Comparison of ENCODE assay signal across 1 cellular context in the genomic region with DNA sequence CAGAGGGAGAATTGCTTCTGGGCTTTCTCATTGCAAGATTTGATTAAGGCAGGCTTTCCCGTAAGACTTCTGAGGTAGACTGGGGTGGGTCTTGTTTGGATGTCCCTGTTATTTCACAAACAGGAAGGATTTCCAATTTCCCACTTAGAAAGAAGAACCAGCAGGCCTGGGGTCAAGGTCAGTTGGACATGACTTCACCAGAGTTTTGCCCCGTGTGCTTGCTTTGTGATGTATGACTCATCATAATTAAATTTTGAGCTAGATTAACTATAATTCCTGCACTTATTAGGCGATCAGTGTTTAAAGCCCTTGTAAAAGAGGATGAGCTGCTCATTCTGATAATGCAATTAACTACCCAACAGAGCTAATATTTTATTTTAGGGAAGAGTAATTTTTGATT.
A peak's percentile ranks its signal among the peaks of the same experiment; 100 is the strongest.
TF ChIP-seq lines count a peak whose summit lies in the region.

No MANE protein-coding gene starts in this region.

TF ChIP-seq in HepG2, 621 proteins besides CTCF, POLR2A, EP300 and RAD21:
- TF ChIP-seq NFE2L2 (IDR thresholded peaks at IDR 0.05; ENCODE audit: low read length), result peak; percentile 79
- no peak for TF ChIP-seq ZNF333 (CRISPR knock-in tag; IDR thresholded peaks at IDR 0.05; ENCODE audit: borderline replicate concordance)
- no peak for TF ChIP-seq ATRX (CRISPR knock-in tag; IDR thresholded peaks at IDR 0.05; ENCODE audit: borderline replicate concordance)
- TF ChIP-seq, protein P1, sequence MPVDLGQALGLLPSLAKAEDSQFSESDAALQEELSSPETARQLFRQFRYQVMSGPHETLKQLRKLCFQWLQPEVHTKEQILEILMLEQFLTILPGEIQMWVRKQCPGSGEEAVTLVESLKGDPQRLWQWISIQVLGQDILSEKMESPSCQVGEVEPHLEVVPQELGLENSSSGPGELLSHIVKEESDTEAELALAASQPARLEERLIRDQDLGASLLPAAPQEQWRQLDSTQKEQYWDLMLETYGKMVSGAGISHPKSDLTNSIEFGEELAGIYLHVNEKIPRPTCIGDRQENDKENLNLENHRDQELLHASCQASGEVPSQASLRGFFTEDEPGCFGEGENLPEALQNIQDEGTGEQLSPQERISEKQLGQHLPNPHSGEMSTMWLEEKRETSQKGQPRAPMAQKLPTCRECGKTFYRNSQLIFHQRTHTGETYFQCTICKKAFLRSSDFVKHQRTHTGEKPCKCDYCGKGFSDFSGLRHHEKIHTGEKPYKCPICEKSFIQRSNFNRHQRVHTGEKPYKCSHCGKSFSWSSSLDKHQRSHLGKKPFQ (CRISPR knock-in tag; IDR thresholded peaks at IDR 0.05; ENCODE audit: insufficient replicate concordance), result no peak
- TF ChIP-seq, protein P2, sequence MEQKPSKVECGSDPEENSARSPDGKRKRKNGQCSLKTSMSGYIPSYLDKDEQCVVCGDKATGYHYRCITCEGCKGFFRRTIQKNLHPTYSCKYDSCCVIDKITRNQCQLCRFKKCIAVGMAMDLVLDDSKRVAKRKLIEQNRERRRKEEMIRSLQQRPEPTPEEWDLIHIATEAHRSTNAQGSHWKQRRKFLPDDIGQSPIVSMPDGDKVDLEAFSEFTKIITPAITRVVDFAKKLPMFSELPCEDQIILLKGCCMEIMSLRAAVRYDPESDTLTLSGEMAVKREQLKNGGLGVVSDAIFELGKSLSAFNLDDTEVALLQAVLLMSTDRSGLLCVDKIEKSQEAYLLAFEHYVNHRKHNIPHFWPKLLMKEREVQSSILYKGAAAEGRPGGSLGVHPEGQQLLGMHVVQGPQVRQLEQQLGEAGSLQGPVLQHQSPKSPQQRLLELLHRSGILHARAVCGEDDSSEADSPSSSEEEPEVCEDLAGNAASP (CRISPR knock-in tag; IDR thresholded peaks at IDR 0.05; ENCODE audit: borderline replicate concordance), result no peak
- no peak for TF ChIP-seq MBNL3 (CRISPR knock-in tag; conservative IDR thresholded peaks at IDR 0.05)
- no peak for TF ChIP-seq ZNF850 (CRISPR knock-in tag; conservative IDR thresholded peaks at IDR 0.05)
- no peak for TF ChIP-seq SRSF1 (optimal IDR thresholded peaks at IDR 0.05; ENCODE audit: low read depth, low read length)
- TF ChIP-seq ZNF816 (CRISPR knock-in tag; IDR thresholded peaks at IDR 0.05; ENCODE audit: borderline replicate concordance), result no peak
- TF ChIP-seq CEBPG (CRISPR knock-in tag; IDR thresholded peaks at IDR 0.05), result no peak
- TF ChIP-seq, protein P3, sequence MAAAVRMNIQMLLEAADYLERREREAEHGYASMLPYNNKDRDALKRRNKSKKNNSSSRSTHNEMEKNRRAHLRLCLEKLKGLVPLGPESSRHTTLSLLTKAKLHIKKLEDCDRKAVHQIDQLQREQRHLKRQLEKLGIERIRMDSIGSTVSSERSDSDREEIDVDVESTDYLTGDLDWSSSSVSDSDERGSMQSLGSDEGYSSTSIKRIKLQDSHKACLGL (CRISPR knock-in tag; IDR thresholded peaks at IDR 0.05), result no peak
- TF ChIP-seq RARA (CRISPR knock-in tag; IDR thresholded peaks at IDR 0.05), result 0 out of 2 replicates have a peak, but pooled peaks have one; percentile 45
- TF ChIP-seq ZNF841 (CRISPR knock-in tag; IDR thresholded peaks at IDR 0.05; ENCODE audit: borderline replicate concordance), result no peak
- no peak for TF ChIP-seq PCBP1 (IDR thresholded peaks at IDR 0.05; ENCODE audit: borderline replicate concordance, low read depth, low read length)
- TF ChIP-seq, protein P4, sequence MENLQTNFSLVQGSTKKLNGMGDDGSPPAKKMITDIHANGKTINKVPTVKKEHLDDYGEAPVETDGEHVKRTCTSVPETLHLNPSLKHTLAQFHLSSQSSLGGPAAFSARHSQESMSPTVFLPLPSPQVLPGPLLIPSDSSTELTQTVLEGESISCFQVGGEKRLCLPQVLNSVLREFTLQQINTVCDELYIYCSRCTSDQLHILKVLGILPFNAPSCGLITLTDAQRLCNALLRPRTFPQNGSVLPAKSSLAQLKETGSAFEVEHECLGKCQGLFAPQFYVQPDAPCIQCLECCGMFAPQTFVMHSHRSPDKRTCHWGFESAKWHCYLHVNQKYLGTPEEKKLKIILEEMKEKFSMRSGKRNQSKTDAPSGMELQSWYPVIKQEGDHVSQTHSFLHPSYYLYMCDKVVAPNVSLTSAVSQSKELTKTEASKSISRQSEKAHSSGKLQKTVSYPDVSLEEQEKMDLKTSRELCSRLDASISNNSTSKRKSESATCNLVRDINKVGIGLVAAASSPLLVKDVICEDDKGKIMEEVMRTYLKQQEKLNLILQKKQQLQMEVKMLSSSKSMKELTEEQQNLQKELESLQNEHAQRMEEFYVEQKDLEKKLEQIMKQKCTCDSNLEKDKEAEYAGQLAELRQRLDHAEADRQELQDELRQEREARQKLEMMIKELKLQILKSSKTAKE (CRISPR knock-in tag; IDR thresholded peaks at IDR 0.05; ENCODE audit: borderline replicate concordance), result no peak
- no peak for TF ChIP-seq SP140L (CRISPR knock-in tag; IDR thresholded peaks at IDR 0.05; ENCODE audit: borderline replicate concordance)
- no peak for TF ChIP-seq PTBP1 (IDR thresholded peaks at IDR 0.05; ENCODE audit: low read depth, low read length, poor library complexity, severe bottlenecking)
- no peak for TF ChIP-seq CCAR2 (optimal IDR thresholded peaks at IDR 0.05; ENCODE audit: low read depth, low read length)
- no peak for TF ChIP-seq ZNF17 (CRISPR knock-in tag; IDR thresholded peaks at IDR 0.05)
- TF ChIP-seq FOSL2 (CRISPR knock-in tag; IDR thresholded peaks at IDR 0.05), result peak; percentile 66
- TF ChIP-seq, protein P5, sequence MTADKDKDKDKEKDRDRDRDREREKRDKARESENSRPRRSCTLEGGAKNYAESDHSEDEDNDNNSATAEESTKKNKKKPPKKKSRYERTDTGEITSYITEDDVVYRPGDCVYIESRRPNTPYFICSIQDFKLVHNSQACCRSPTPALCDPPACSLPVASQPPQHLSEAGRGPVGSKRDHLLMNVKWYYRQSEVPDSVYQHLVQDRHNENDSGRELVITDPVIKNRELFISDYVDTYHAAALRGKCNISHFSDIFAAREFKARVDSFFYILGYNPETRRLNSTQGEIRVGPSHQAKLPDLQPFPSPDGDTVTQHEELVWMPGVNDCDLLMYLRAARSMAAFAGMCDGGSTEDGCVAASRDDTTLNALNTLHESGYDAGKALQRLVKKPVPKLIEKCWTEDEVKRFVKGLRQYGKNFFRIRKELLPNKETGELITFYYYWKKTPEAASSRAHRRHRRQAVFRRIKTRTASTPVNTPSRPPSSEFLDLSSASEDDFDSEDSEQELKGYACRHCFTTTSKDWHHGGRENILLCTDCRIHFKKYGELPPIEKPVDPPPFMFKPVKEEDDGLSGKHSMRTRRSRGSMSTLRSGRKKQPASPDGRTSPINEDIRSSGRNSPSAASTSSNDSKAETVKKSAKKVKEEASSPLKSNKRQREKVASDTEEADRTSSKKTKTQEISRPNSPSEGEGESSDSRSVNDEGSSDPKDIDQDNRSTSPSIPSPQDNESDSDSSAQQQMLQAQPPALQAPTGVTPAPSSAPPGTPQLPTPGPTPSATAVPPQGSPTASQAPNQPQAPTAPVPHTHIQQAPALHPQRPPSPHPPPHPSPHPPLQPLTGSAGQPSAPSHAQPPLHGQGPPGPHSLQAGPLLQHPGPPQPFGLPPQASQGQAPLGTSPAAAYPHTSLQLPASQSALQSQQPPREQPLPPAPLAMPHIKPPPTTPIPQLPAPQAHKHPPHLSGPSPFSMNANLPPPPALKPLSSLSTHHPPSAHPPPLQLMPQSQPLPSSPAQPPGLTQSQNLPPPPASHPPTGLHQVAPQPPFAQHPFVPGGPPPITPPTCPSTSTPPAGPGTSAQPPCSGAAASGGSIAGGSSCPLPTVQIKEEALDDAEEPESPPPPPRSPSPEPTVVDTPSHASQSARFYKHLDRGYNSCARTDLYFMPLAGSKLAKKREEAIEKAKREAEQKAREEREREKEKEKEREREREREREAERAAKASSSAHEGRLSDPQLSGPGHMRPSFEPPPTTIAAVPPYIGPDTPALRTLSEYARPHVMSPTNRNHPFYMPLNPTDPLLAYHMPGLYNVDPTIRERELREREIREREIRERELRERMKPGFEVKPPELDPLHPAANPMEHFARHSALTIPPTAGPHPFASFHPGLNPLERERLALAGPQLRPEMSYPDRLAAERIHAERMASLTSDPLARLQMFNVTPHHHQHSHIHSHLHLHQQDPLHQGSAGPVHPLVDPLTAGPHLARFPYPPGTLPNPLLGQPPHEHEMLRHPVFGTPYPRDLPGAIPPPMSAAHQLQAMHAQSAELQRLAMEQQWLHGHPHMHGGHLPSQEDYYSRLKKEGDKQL (CRISPR knock-in tag; IDR thresholded peaks at IDR 0.05; ENCODE audit: low read depth), result no peak
- TF ChIP-seq NR2F1 (CRISPR knock-in tag; IDR thresholded peaks at IDR 0.05), result peak in 1 of 2 experiments; percentile 35; a peak in 1 of 4 replicates
- TF ChIP-seq, protein P6, sequence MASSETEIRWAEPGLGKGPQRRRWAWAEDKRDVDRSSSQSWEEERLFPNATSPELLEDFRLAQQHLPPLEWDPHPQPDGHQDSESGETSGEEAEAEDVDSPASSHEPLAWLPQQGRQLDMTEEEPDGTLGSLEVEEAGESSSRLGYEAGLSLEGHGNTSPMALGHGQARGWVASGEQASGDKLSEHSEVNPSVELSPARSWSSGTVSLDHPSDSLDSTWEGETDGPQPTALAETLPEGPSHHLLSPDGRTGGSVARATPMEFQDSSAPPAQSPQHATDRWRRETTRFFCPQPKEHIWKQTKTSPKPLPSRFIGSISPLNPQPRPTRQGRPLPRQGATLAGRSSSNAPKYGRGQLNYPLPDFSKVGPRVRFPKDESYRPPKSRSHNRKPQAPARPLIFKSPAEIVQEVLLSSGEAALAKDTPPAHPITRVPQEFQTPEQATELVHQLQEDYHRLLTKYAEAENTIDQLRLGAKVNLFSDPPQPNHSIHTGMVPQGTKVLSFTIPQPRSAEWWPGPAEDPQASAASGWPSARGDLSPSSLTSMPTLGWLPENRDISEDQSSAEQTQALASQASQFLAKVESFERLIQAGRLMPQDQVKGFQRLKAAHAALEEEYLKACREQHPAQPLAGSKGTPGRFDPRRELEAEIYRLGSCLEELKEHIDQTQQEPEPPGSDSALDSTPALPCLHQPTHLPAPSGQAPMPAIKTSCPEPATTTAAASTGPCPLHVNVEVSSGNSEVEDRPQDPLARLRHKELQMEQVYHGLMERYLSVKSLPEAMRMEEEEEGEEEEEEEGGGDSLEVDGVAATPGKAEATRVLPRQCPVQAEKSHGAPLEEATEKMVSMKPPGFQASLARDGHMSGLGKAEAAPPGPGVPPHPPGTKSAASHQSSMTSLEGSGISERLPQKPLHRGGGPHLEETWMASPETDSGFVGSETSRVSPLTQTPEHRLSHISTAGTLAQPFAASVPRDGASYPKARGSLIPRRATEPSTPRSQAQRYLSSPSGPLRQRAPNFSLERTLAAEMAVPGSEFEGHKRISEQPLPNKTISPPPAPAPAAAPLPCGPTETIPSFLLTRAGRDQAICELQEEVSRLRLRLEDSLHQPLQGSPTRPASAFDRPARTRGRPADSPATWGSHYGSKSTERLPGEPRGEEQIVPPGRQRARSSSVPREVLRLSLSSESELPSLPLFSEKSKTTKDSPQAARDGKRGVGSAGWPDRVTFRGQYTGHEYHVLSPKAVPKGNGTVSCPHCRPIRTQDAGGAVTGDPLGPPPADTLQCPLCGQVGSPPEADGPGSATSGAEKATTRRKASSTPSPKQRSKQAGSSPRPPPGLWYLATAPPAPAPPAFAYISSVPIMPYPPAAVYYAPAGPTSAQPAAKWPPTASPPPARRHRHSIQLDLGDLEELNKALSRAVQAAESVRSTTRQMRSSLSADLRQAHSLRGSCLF (CRISPR knock-in tag; IDR thresholded peaks at IDR 0.05; ENCODE audit: borderline replicate concordance), result no peak
